ENCODE assay signal across 1 cellular context in the genomic region with DNA sequence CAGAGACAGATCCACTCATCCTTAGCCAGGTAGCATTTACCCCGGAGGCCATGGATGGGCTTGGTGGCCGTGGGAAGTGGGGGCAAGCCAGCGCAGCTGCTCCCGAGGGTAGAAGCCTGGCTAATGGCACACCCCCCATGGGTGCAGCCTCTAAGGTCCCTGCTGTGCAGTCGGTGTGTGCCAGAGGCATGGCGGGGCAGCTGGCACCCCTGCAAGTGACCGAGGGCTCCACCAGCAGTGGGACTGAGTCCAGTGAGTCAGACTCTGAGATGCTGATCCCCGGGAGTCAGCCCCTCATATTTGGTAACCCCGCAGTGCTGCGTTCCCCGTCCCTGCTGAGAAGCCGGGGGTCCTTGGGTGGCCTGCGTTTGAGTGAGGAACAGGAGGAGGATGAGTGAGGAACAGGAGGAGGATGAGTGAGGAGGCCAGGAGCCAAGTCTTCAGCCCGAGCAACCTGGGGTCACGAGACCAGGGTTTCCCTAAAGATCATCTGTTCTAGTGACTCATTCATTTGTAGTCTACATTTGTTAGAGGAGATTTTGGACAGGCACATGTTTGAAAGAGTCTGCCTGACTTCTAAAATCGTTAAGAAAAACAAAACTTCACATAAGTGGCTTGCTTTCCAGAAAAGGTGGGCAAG.
TF ChIP-seq lines count a peak whose summit lies in the region.

No MANE protein-coding gene starts in this region.

TF ChIP-seq in IMR-90, 13 proteins besides CTCF, POLR2A, EP300 and RAD21 (continued from another document):
- no peak for TF ChIP-seq MAZ (IDR thresholded peaks at IDR 0.05; ENCODE audit: borderline replicate concordance, low read depth, low read length)
